ENCODE assay signal across 22 cellular contexts in genomic region chr1:183506561-183506960, GRCh38. TPM values are rescaled to one million over a fixed set of nuclear protein-coding genes. Genes with fewer than 3 reads are reported as not detected.
DNase-seq lines count a peak whose midpoint lies in the region; ATAC-seq and TF ChIP-seq lines count a peak whose summit lies in the region.
"Had no signal": no experiment of that assay in that cellular context is flagged by ENCODE, and none has a peak within 500 bp of the region (broad histone marks: within the 10 kb centered on the region; RNA-seq: fewer than 3 reads in every experiment).

No MANE protein-coding gene starts in this region.

- peaks cover 99% of the 10 kb centered on the region for H3K79me2 ChIP-seq in GM23248 (ENCODE audit: insufficient read depth)

- no peak overlapping the region for H2AFZ ChIP-seq in GM23248

- no peaks in the 10 kb centered on the region; the same call in 1 of the 2 replicates for H3K4me1 ChIP-seq in GM23248 (ENCODE audit: insufficient read depth)
- H3K4me1 ChIP-seq in endodermal cell (ENCODE audit: control insufficient read depth, insufficient read depth, low read length) = peaks cover 16% of the 10 kb centered on the region

- TF ChIP-seq CTCF in AG09309 (IDR thresholded peaks at IDR 0.05; ENCODE audit: control insufficient read depth, insufficient read depth, low read depth, low read length, missing control alignments) (no peak), endodermal cell (conservative IDR thresholded peaks at IDR 0.05) (no peak), lower leg skin (IDR thresholded peaks at IDR 0.05) (no peak)

- ATAC-seq in GM21737 (IDR thresholded peaks at IDR 0.05; ENCODE audit: unreplicated experiment) = no peak
- ATAC-seq: SK-N-SH treated with all-trans-retinoic acid at 6 μM for 48 hours had no signal

- DNase-seq in AG09309 (ENCODE audit: low read depth) (peak; percentile 52), GM23248 (peak; percentile 19), endodermal cell (no peak), myocyte (ENCODE audit: low read depth) (peak; percentile 34), lower leg skin (ENCODE audit: low spot score in 2 of 2) (no peak), middle frontal gyrus (ENCODE audit: extremely low spot score, low spot score) (no peak)
- no peak for DNase-seq in stimulated activated CD8-positive, alpha-beta memory T cell treated with anti-CD3 and anti-CD28 coated beads, Interleukin-4, amount 100 ng/mL, for 48 hours
- DNase-seq: 8988T; DMS53; KG1; NCI-H1694; NCI-H2081; NCI-H2171; NCI-H345; NCI-H524; NCI-H774; NK-92 treated with Interleukin-12 subunit alpha and Interleukin-12 subunit beta, amount 100 ng/mL, for 24 hours had no signal

- H3K36me3 ChIP-seq in GM23248 (ENCODE audit: low read depth) (no peaks in the 10 kb centered on the region), endodermal cell (ENCODE audit: control insufficient read depth, insufficient read depth, low read length) (peaks cover 16% of the 10 kb centered on the region)

- no peaks in the 10 kb centered on the region for H3K27me3 ChIP-seq in GM23248 (replicated peaks; ENCODE audit: insufficient read depth)
- H3K27me3 ChIP-seq in endodermal cell (ENCODE audit: control insufficient read depth, insufficient read depth, low read length, poor library complexity, severe bottlenecking) = no peaks in the 10 kb centered on the region

- no peak overlapping the region for H3K4me3 Mint-ChIP-seq in endodermal cell
- H3K4me3 Mint-ChIP-seq: B cell, CD14-positive monocyte had no signal

- in situ Hi-C loops in GM23248 (cut with MboI) = no loop called here

- H3K27ac ChIP-seq in GM23248 = no peak overlapping the region
- H3K27ac ChIP-seq in endodermal cell (ENCODE audit: low read depth, low read length) = no peak overlapping the region
- H3K27ac ChIP-seq: HL-60 had no signal

- no peaks in the 10 kb centered on the region for H3K9me3 ChIP-seq in GM23248 (ENCODE audit: low read depth)
- H3K9me3 ChIP-seq in endodermal cell (ENCODE audit: control insufficient read depth, low read length) = no peaks in the 10 kb centered on the region

- H3K4me1 Mint-ChIP-seq in endodermal cell = peaks cover 12% of the 10 kb centered on the region

- no peaks in the 10 kb centered on the region for H3K27me3 Mint-ChIP-seq in endodermal cell (ENCODE audit: insufficient read depth)
- H3K27me3 Mint-ChIP-seq: B cell had no signal

- intact Hi-C loops in lower leg skin (cut with DNase I; ENCODE audit: low total_unique reads) = no loop called here

- H3K9ac ChIP-seq in GM23248 (no peak overlapping the region), endodermal cell (ENCODE audit: extremely low read depth, low read length, poor library complexity, severe bottlenecking) (no peak overlapping the region)

- no peaks in the 10 kb centered on the region for H3F3A ChIP-seq in GM23248 (ENCODE audit: insufficient read depth)

- H3K4me2 ChIP-seq in GM23248 (ENCODE audit: unreplicated experiment) = no peak overlapping the region

- H4K20me1 ChIP-seq in GM23248 (ENCODE audit: insufficient read depth) = no peaks in the 10 kb centered on the region; the same call in 1 of the 2 replicates

- H3K36me3 Mint-ChIP-seq in endodermal cell (ENCODE audit: low read depth) = peaks cover 2% of the 10 kb centered on the region

- no peak for TF ChIP-seq POLR2A in lower leg skin (IDR thresholded peaks at IDR 0.05)

- no peaks in the 10 kb centered on the region for H3K9me3 Mint-ChIP-seq in endodermal cell
- H3K9me3 Mint-ChIP-seq: CD14-positive monocyte had no signal

- no peak overlapping the region for H3K27ac Mint-ChIP-seq in endodermal cell
- H3K27ac Mint-ChIP-seq: B cell, CD14-positive monocyte had no signal

- WGBS in GM23248 (ENCODE audit: low coverage in 1 of 2, low lambda C conversion rate in 2 of 2, missing lambda C conversion rate in 2 of 2), 2 experiments = 83 to 86% methylated on average over 4 of the region's 4 CpGs
- WGBS in endodermal cell (ENCODE audit: insufficient coverage in 1 of 2, insufficient read length in 1 of 2), 2 experiments = 94 to 100% methylated on average over 1 to 4 of the region's 4 CpGs
- 79 to 80% methylated on average over 4 of the region's 4 CpGs for WGBS in lower leg skin, 2 donors

- H3K9me2 ChIP-seq in GM23248 (ENCODE audit: insufficient read depth) = no peaks in the 10 kb centered on the region

- H3K4me3 ChIP-seq in AG09309 (ENCODE audit: control insufficient read depth, low read depth, low read length) = no peak overlapping the region
- no peak overlapping the region for H3K4me3 ChIP-seq in GM23248
- peak overlapping the region; percentile 51 for H3K4me3 ChIP-seq in endodermal cell (ENCODE audit: low read length)
- H3K4me3 ChIP-seq in lower leg skin (ENCODE audit: low read depth, poor library complexity, severe bottlenecking) = no peak overlapping the region

RNA-seq across cellular contexts. Expression of gene SMG7, which starts 34.3 kb away (rescaled TPM):
- total RNA-seq in GM23248 (2014; rRNA removed; shearing (Covaris generic)) = 16.2 and 18.7 TPM in 2 replicates
- polyA plus RNA-seq in GM23248 (2016; fragmentation: Nextera tagmentation; extraction: Ambion mirVana) = 28.2 and 32.8 TPM in 2 replicates
- total RNA-seq in endodermal cell (10 to 100 TPM; 60.5 to 75.9 TPM), myocyte (20.0 and 24.0 TPM in 2 replicates), lower leg skin (10 to 100 TPM; 34.8 to 57.9 (median 42.6) TPM)
- polyA plus RNA-seq in endodermal cell (2013, experiment 1 of 2) = 55.6 TPM
- 51.5 TPM for polyA plus RNA-seq in endodermal cell (2013, experiment 2 of 2)
- 23.4 TPM for polyA plus RNA-seq in myocyte (2012)

Comparison
In these comparisons a context has a peak if more than half of its experiments do, and no peak if none do; other contexts are left out.
1. DNase-seq: peak in AG09309 (single experiment), GM23248 (single experiment) and myocyte (single experiment); none in endodermal cell (single experiment), lower leg skin (0 of 2), stimulated activated CD8-positive, alpha-beta memory T cell treated with anti-CD3 and anti-CD28 coated beads, Interleukin-4, amount 100 ng/mL, for 48 hours (single experiment) and middle frontal gyrus (single experiment).